In genomic region chr19:38812841-38813320, GRCh38 we compare ENCODE assay signal across 3 cellular contexts.
TF ChIP-seq lines count a peak whose summit lies in the region.

Gene LGALS4, minus strand, starts transcription at chr19:38812945. Its CDS starts 59 bp downstream, at chr19:38812886.

TF ChIP-seq in SK-N-SH, 30 proteins besides CTCF, POLR2A, EP300 and RAD21:
- TF ChIP-seq RFX5 (IDR thresholded peaks at IDR 0.05; ENCODE audit: low read length), result no peak
- no peak for TF ChIP-seq FOXJ3 (CRISPR knock-in tag; IDR thresholded peaks at IDR 0.05)

TF ChIP-seq in SK-N-SH treated with all-trans-retinoic acid at 6 μM for 48 hours, 23 proteins besides CTCF, POLR2A, EP300 and RAD21:
- TF ChIP-seq ZC3H10 (CRISPR knock-in tag; IDR thresholded peaks at IDR 0.05) (no peak), PATZ1 (CRISPR knock-in tag; IDR thresholded peaks at IDR 0.05; ENCODE audit: borderline replicate concordance) (no peak)

TF ChIP-seq in K562, 482 proteins besides CTCF, POLR2A, EP300 and RAD21:
- TF ChIP-seq CREBBP (IDR thresholded peaks at IDR 0.05; ENCODE audit: low read depth, low read length) (no peak), TARDBP (IDR thresholded peaks at IDR 0.05) (no peak), ZKSCAN8 (CRISPR knock-in tag; IDR thresholded peaks at IDR 0.05) (no peak), SPI1 (IDR thresholded peaks at IDR 0.05; ENCODE audit: borderline replicate concordance, low read depth, low read length) (peak; percentile 50; the same call in 1 of the 2 replicates), CBX3 (IDR thresholded peaks at IDR 0.05; ENCODE audit: borderline replicate concordance in 1 of 2, low read length in 2 of 2) (no peak)
